ENCODE assay signal across 8 cellular contexts in genomic region chr7:27235387-27236052, GRCh38. TPM values are rescaled to one million over a fixed set of nuclear protein-coding genes. Genes with fewer than 3 reads are reported as not detected.
A peak's percentile ranks its signal among the peaks of the same experiment; 100 is the strongest.
DNase-seq lines count a peak whose midpoint lies in the region; ATAC-seq and TF ChIP-seq lines count a peak whose summit lies in the region.

No MANE protein-coding gene starts in this region.

- H3K27me3 Mint-ChIP-seq in activated naive CD4-positive, alpha-beta T cell treated with anti-CD3 and anti-CD28 coated beads, Interleukin-2, amount 50 U/mL, for 24 hours, result peaks cover 45% of the 10 kb centered on the region
- H3K27me3 Mint-ChIP-seq in memory B cell, result peaks cover 21% of the 10 kb centered on the region

- H3K4me3 Mint-ChIP-seq in activated naive CD4-positive, alpha-beta T cell treated with anti-CD3 and anti-CD28 coated beads, Interleukin-2, amount 50 U/mL, for 24 hours, result peak overlapping the region; percentile 15
- H3K4me3 Mint-ChIP-seq in memory B cell, result peak overlapping the region; percentile 47

- H3K27ac ChIP-seq in urinary bladder (ENCODE audit: low read depth), result no peak overlapping the region

- H3K27ac Mint-ChIP-seq in activated naive CD4-positive, alpha-beta T cell treated with anti-CD3 and anti-CD28 coated beads, Interleukin-2, amount 50 U/mL, for 24 hours, result no peak overlapping the region
- H3K27ac Mint-ChIP-seq in memory B cell, result no peak overlapping the region

- under 1% methylated on average over 54 of the region's 54 CpGs for WGBS in urinary bladder

- TF ChIP-seq CTCF in choroid plexus epithelial cell (conservative IDR thresholded peaks at IDR 0.05; ENCODE audit: low read depth, low read length), result peak; percentile 36

- H3K9me3 Mint-ChIP-seq in activated naive CD4-positive, alpha-beta T cell treated with anti-CD3 and anti-CD28 coated beads, Interleukin-2, amount 50 U/mL, for 24 hours, result no peaks in the 10 kb centered on the region
- no peaks in the 10 kb centered on the region for H3K9me3 Mint-ChIP-seq in memory B cell

- peaks cover 17% of the 10 kb centered on the region for H3K4me1 Mint-ChIP-seq in activated naive CD4-positive, alpha-beta T cell treated with anti-CD3 and anti-CD28 coated beads, Interleukin-2, amount 50 U/mL, for 24 hours
- H3K4me1 Mint-ChIP-seq in memory B cell, result peaks cover 2% of the 10 kb centered on the region

- H3K4me3 ChIP-seq in choroid plexus epithelial cell (ENCODE audit: low read depth, low read length), result peak overlapping the region; percentile 37
- peak overlapping the region; percentile 46 for H3K4me3 ChIP-seq in urinary bladder (ENCODE audit: low read depth, low read length)

- H3K36me3 Mint-ChIP-seq in activated naive CD4-positive, alpha-beta T cell treated with anti-CD3 and anti-CD28 coated beads, Interleukin-2, amount 50 U/mL, for 24 hours, result no peaks in the 10 kb centered on the region
- H3K36me3 Mint-ChIP-seq in memory B cell, result no peaks in the 10 kb centered on the region

- H3K36me3 ChIP-seq in urinary bladder (ENCODE audit: insufficient read depth), result no peaks in the 10 kb centered on the region

- ATAC-seq in memory B cell (ENCODE audit: low read depth) (no peak), HG03571 (IDR thresholded peaks at IDR 0.05; ENCODE audit: unreplicated experiment) (no peak)

- no peak for DNase-seq in activated naive CD4-positive, alpha-beta T cell (lab: John Stamatoyannopoulos, UW)
- DNase-seq in NCI-H226, result peak; percentile 30
- peak; percentile 6 for DNase-seq in choroid plexus epithelial cell (ENCODE audit: low read depth)
- peak in 1 of 2 donors; percentile 15 for DNase-seq in memory B cell (ENCODE audit: low spot score in 2 of 2)
- no peak for DNase-seq in activated CD4-positive, alpha-beta T cell treated with anti-CD3 and anti-CD28 coated beads for 4 hours

- no peaks in the 10 kb centered on the region for H3K4me1 ChIP-seq in urinary bladder (ENCODE audit: insufficient read depth)

RNA-seq across cellular contexts. Expression of gene EVX1, which starts 7.1 kb away (rescaled TPM):
- 1.1 TPM for total RNA-seq in urinary bladder
- 2.0 TPM for polyA plus RNA-seq in urinary bladder

RNA-seq across cellular contexts. Expression of gene HOXA13, which starts 35.6 kb away (rescaled TPM):
- total RNA-seq in urinary bladder, result 43.2 TPM
- 24.4 TPM for polyA plus RNA-seq in urinary bladder

RNA-seq across cellular contexts. Expression of gene HOXA11, which starts 50.5 kb away (rescaled TPM):
- 9.3 TPM for total RNA-seq in urinary bladder
- 39.1 TPM for polyA plus RNA-seq in urinary bladder

Comparison
In these comparisons a context has a peak if more than half of its experiments do, and no peak if none do; other contexts are left out.
1. DNase-seq: peak in NCI-H226 (single experiment) and choroid plexus epithelial cell (single experiment); none in activated naive CD4-positive, alpha-beta T cell (0 of 4) and activated CD4-positive, alpha-beta T cell treated with anti-CD3 and anti-CD28 coated beads for 4 hours (0 of 2).